21 cellular contexts compared by ENCODE assay signal in genomic region chr14:91105673-91106072, GRCh38.
"Had no signal": no experiment of that assay in that cellular context is flagged by ENCODE, and none has a peak within 500 bp of the region (broad histone marks: within the 10 kb centered on the region; RNA-seq: fewer than 3 reads in every experiment).

No MANE protein-coding gene starts in this region.

- H3K36me3 ChIP-seq: colonic mucosa, ovary, tibial nerve, upper lobe of right lung, vagina had no signal

- H3K4me1 ChIP-seq: colonic mucosa had no signal

- H3K27ac ChIP-seq: colonic mucosa, hepatocyte, ovary, skin epidermis, testis, tibial nerve, upper lobe of right lung, vagina had no signal

- DNase-seq: colonic mucosa; dermis blood vessel endothelial cell; erythroblast; foreskin fibroblast; head of caudate nucleus; kidney; mesendoderm; naive thymus-derived CD8-positive, alpha-beta T cell; ovary; retina; stimulated activated CD4-positive, alpha-beta T cell treated with anti-CD3 and anti-CD28 coated beads, Interleukin-2, amount 100 ng/mL, for 24 hours; stimulated activated CD4-positive, alpha-beta T cell treated with anti-CD3 and anti-CD28 coated beads, Interleukin-4, amount 100 ng/mL, for 4 hours; stimulated activated naive B cell treated with anti-CD40 and anti-IgM and Interleukin-4, amounts not matched to agents 10 μg/mL and 1 μg/mL and 100 μg/mL, for 72 hours; stimulated activated naive CD8-positive, alpha-beta T cell treated with anti-CD3 and anti-CD28 coated beads, Interleukin-15, amount 100 ng/mL, for 72 hours; testis; upper lobe of right lung had no signal

- H3K9me3 ChIP-seq: colonic mucosa, ovary, testis, tibial nerve, upper lobe of right lung, vagina had no signal

- H3K27me3 ChIP-seq: colonic mucosa, hepatocyte, ovary, testis, tibial nerve, upper lobe of right lung, vagina had no signal

- ATAC-seq: naive thymus-derived CD8-positive, alpha-beta T cell; sciatic nerve; stimulated activated naive B cell treated with anti-CD40 and anti-IgM and Interleukin-4, amounts not matched to agents 10 μg/mL and 1 μg/mL and 100 μg/mL, for 72 hours; stimulated activated naive CD8-positive, alpha-beta T cell treated with anti-CD3 and anti-CD28 coated beads, Interleukin-15, amount 100 ng/mL, for 72 hours; upper lobe of right lung had no signal

- H3K4me3 ChIP-seq: colonic mucosa, hepatocyte, ovary, skin epidermis, testis, tibial nerve, upper lobe of right lung, vagina had no signal
